In the genomic region with DNA sequence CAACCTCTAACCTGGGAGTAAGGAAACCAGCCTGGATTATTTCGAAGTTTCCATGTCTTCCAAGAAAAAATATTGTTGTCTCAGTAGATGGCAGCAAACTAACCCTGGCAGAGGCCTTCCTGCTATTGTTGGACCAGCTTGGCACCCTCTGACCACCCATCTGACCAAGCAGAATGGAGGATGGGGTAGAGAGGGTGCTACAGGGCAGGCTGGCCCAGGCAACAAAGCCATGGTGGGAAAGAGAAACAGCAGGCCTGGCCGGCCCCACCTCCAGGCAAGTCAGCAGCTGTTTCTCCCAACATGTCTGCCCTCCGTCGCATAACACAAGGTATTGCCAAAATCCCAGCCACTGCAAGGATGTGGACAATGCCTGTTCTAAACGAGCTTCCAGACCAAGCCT, we compare ENCODE assay signal across 1 cellular context.
TF ChIP-seq lines count a peak whose summit lies in the region.

No MANE protein-coding gene starts in this region.

TF ChIP-seq in H1, 55 proteins besides CTCF, POLR2A, EP300 and RAD21 (continued from another document):
- TF ChIP-seq, protein P1, sequence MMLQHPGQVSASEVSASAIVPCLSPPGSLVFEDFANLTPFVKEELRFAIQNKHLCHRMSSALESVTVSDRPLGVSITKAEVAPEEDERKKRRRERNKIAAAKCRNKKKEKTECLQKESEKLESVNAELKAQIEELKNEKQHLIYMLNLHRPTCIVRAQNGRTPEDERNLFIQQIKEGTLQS (IDR thresholded peaks at IDR 0.05; ENCODE audit: insufficient read depth, low read depth, low read length): no peak
- TF ChIP-seq GTF2F1 (IDR thresholded peaks at IDR 0.05; ENCODE audit: borderline replicate concordance, low read depth, low read length) (no peak), BRCA1 (IDR thresholded peaks at IDR 0.05; ENCODE audit: low read depth, low read length) (no peak), SIRT6 (IDR thresholded peaks at IDR 0.05; ENCODE audit: low read length) (no peak), EZH2 (IDR thresholded peaks at IDR 0.05; ENCODE audit: low read depth, low read length, severe bottlenecking) (no peak), KDM1A (IDR thresholded peaks at IDR 0.05; ENCODE audit: borderline replicate concordance, low read length) (no peak), SP1 (IDR thresholded peaks at IDR 0.05; ENCODE audit: low read depth, low read length) (no peak), SAP30 (IDR thresholded peaks at IDR 0.05; ENCODE audit: insufficient read depth, insufficient replicate concordance, low read length) (no peak), MAFK (IDR thresholded peaks at IDR 0.05; ENCODE audit: low read depth, low read length) (no peak), CHD2 (IDR thresholded peaks at IDR 0.05; ENCODE audit: low read length) (no peak), GABPA (IDR thresholded peaks at IDR 0.05; ENCODE audit: borderline replicate concordance, insufficient read depth, low read length) (no peak), BACH1 (IDR thresholded peaks at IDR 0.05; ENCODE audit: low read length) (no peak), HDAC2 (IDR thresholded peaks at IDR 0.05; ENCODE audit: borderline replicate concordance in 1 of 2, low read depth in 2 of 2, low read length in 2 of 2) (no peak), KDM4A (IDR thresholded peaks at IDR 0.05; ENCODE audit: low read depth, low read length, severe bottlenecking) (no peak), RXRA (IDR thresholded peaks at IDR 0.05; ENCODE audit: insufficient read depth, low read depth, low read length) (no peak)
- TF ChIP-seq, protein P2, sequence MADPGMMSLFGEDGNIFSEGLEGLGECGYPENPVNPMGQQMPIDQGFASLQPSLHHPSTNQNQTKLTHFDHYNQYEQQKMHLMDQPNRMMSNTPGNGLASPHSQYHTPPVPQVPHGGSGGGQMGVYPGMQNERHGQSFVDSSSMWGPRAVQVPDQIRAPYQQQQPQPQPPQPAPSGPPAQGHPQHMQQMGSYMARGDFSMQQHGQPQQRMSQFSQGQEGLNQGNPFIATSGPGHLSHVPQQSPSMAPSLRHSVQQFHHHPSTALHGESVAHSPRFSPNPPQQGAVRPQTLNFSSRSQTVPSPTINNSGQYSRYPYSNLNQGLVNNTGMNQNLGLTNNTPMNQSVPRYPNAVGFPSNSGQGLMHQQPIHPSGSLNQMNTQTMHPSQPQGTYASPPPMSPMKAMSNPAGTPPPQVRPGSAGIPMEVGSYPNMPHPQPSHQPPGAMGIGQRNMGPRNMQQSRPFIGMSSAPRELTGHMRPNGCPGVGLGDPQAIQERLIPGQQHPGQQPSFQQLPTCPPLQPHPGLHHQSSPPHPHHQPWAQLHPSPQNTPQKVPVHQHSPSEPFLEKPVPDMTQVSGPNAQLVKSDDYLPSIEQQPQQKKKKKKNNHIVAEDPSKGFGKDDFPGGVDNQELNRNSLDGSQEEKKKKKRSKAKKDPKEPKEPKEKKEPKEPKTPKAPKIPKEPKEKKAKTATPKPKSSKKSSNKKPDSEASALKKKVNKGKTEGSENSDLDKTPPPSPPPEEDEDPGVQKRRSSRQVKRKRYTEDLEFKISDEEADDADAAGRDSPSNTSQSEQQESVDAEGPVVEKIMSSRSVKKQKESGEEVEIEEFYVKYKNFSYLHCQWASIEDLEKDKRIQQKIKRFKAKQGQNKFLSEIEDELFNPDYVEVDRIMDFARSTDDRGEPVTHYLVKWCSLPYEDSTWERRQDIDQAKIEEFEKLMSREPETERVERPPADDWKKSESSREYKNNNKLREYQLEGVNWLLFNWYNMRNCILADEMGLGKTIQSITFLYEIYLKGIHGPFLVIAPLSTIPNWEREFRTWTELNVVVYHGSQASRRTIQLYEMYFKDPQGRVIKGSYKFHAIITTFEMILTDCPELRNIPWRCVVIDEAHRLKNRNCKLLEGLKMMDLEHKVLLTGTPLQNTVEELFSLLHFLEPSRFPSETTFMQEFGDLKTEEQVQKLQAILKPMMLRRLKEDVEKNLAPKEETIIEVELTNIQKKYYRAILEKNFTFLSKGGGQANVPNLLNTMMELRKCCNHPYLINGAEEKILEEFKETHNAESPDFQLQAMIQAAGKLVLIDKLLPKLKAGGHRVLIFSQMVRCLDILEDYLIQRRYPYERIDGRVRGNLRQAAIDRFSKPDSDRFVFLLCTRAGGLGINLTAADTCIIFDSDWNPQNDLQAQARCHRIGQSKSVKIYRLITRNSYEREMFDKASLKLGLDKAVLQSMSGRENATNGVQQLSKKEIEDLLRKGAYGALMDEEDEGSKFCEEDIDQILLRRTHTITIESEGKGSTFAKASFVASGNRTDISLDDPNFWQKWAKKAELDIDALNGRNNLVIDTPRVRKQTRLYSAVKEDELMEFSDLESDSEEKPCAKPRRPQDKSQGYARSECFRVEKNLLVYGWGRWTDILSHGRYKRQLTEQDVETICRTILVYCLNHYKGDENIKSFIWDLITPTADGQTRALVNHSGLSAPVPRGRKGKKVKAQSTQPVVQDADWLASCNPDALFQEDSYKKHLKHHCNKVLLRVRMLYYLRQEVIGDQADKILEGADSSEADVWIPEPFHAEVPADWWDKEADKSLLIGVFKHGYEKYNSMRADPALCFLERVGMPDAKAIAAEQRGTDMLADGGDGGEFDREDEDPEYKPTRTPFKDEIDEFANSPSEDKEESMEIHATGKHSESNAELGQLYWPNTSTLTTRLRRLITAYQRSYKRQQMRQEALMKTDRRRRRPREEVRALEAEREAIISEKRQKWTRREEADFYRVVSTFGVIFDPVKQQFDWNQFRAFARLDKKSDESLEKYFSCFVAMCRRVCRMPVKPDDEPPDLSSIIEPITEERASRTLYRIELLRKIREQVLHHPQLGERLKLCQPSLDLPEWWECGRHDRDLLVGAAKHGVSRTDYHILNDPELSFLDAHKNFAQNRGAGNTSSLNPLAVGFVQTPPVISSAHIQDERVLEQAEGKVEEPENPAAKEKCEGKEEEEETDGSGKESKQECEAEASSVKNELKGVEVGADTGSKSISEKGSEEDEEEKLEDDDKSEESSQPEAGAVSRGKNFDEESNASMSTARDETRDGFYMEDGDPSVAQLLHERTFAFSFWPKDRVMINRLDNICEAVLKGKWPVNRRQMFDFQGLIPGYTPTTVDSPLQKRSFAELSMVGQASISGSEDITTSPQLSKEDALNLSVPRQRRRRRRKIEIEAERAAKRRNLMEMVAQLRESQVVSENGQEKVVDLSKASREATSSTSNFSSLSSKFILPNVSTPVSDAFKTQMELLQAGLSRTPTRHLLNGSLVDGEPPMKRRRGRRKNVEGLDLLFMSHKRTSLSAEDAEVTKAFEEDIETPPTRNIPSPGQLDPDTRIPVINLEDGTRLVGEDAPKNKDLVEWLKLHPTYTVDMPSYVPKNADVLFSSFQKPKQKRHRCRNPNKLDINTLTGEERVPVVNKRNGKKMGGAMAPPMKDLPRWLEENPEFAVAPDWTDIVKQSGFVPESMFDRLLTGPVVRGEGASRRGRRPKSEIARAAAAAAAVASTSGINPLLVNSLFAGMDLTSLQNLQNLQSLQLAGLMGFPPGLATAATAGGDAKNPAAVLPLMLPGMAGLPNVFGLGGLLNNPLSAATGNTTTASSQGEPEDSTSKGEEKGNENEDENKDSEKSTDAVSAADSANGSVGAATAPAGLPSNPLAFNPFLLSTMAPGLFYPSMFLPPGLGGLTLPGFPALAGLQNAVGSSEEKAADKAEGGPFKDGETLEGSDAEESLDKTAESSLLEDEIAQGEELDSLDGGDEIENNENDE (IDR thresholded peaks at IDR 0.05; ENCODE audit: insufficient replicate concordance, low read length): no peak
- TF ChIP-seq, protein P3, sequence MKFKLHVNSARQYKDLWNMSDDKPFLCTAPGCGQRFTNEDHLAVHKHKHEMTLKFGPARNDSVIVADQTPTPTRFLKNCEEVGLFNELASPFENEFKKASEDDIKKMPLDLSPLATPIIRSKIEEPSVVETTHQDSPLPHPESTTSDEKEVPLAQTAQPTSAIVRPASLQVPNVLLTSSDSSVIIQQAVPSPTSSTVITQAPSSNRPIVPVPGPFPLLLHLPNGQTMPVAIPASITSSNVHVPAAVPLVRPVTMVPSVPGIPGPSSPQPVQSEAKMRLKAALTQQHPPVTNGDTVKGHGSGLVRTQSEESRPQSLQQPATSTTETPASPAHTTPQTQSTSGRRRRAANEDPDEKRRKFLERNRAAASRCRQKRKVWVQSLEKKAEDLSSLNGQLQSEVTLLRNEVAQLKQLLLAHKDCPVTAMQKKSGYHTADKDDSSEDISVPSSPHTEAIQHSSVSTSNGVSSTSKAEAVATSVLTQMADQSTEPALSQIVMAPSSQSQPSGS (IDR thresholded peaks at IDR 0.05; ENCODE audit: low read length): no peak
TF ChIP-seq in H1: peak in this region for 0.
